29 cellular contexts compared by ENCODE assay signal in genomic region chr9:131516274-131516565, GRCh38. TPM values are rescaled to one million over a fixed set of nuclear protein-coding genes. Genes with fewer than 3 reads are reported as not detected.
"Had no signal": no experiment of that assay in that cellular context is flagged by ENCODE, and none has a peak within 500 bp of the region (broad histone marks: within the 10 kb centered on the region; RNA-seq: fewer than 3 reads in every experiment).

No MANE protein-coding gene starts in this region.

- H3K27ac Mint-ChIP-seq: nephron progenitor cell; stimulated activated memory B cell treated with anti-CD40 and anti-IgM and Interleukin-4, amounts not matched to agents 10 μg/mL and 1 μg/mL and 100 μg/mL, for 72 hours; stimulated activated naive CD8-positive, alpha-beta T cell treated with anti-CD3 and anti-CD28 coated beads, Interleukin-15, Interleukin-2, amounts not matched to agents 100 ng/mL and 50 ng/mL, for 24 hours had no signal

- H3K9me3 ChIP-seq: psoas muscle, tibial artery, upper lobe of left lung, vagina had no signal

- H3K27me3 Mint-ChIP-seq: stimulated activated memory B cell treated with anti-CD40 and anti-IgM and Interleukin-4, amounts not matched to agents 10 μg/mL and 1 μg/mL and 100 μg/mL, for 72 hours; stimulated activated naive CD8-positive, alpha-beta T cell treated with anti-CD3 and anti-CD28 coated beads, Interleukin-15, Interleukin-2, amounts not matched to agents 100 ng/mL and 50 ng/mL, for 24 hours had no signal

- H3K4me3 ChIP-seq: dorsolateral prefrontal cortex, heart left ventricle, lung, psoas muscle, spleen, tibial artery, upper lobe of left lung, vagina had no signal

- H3K27me3 ChIP-seq: dorsolateral prefrontal cortex, heart left ventricle, spleen, tibial artery, upper lobe of left lung, vagina had no signal

- ATAC-seq: left colon; sciatic nerve; stimulated activated memory B cell treated with anti-CD40 and anti-IgM and Interleukin-4, amounts not matched to agents 10 μg/mL and 1 μg/mL and 100 μg/mL, for 72 hours had no signal

- H3K4me3 Mint-ChIP-seq: nephron progenitor cell; stimulated activated memory B cell treated with anti-CD40 and anti-IgM and Interleukin-4, amounts not matched to agents 10 μg/mL and 1 μg/mL and 100 μg/mL, for 72 hours; stimulated activated naive CD8-positive, alpha-beta T cell treated with anti-CD3 and anti-CD28 coated beads, Interleukin-15, Interleukin-2, amounts not matched to agents 100 ng/mL and 50 ng/mL, for 24 hours had no signal

- H3K4me1 Mint-ChIP-seq: nephron progenitor cell had no signal

- H3K9me3 Mint-ChIP-seq: nephron progenitor cell; stimulated activated memory B cell treated with anti-CD40 and anti-IgM and Interleukin-4, amounts not matched to agents 10 μg/mL and 1 μg/mL and 100 μg/mL, for 72 hours; stimulated activated naive CD8-positive, alpha-beta T cell treated with anti-CD3 and anti-CD28 coated beads, Interleukin-15, Interleukin-2, amounts not matched to agents 100 ng/mL and 50 ng/mL, for 24 hours had no signal

- H3K4me1 ChIP-seq: tibial artery, upper lobe of left lung, vagina had no signal

- DNase-seq: dorsolateral prefrontal cortex; effector CD8-positive, alpha-beta T cell; foreskin melanocyte; heart left ventricle; hippocampal formation; left colon; left ventricle myocardium superior; mesenchymal stem cell; midbrain; nephron progenitor cell; psoas muscle; retina; spleen; stimulated activated CD4-positive, alpha-beta T cell treated with anti-CD3 and anti-CD28 coated beads, Interleukin-15, amount 100 ng/mL, for 24 hours; stimulated activated CD4-positive, alpha-beta T cell treated with anti-CD3 and anti-CD28 coated beads, Interleukin-1b, Interleukin-23, amount 100 ng/mL, for 48 hours; stimulated activated CD4-positive, alpha-beta T cell treated with anti-CD3 and anti-CD28 coated beads, Interleukin-4, amount 100 ng/mL, for 24 hours; tibial artery; upper lobe of left lung had no signal

- H3K27ac ChIP-seq: dorsolateral prefrontal cortex, tibial artery, vagina had no signal

RNA-seq across cellular contexts. Expression of gene PRRT1B, which starts 29.1 kb away (rescaled TPM):
- total RNA-seq: glomerular endothelial cell, heart left ventricle, kidney epithelial cell, left ventricle myocardium superior, osteoblast, psoas muscle, sciatic nerve, skeletal muscle tissue, spleen, temporal lobe, vagina had no signal
- polyA plus RNA-seq: esophagus, heart left ventricle, psoas muscle, spleen had no signal
